16 cellular contexts compared by ENCODE assay signal in genomic region chr5:111277061-111277460, GRCh38. TPM values are rescaled to one million over a fixed set of nuclear protein-coding genes. Genes with fewer than 3 reads are reported as not detected.
A peak's percentile ranks its signal among the peaks of the same experiment; 100 is the strongest.
DNase-seq lines count a peak whose midpoint lies in the region; ATAC-seq and TF ChIP-seq lines count a peak whose summit lies in the region.
"Had no signal": no experiment of that assay in that cellular context is flagged by ENCODE, and none has a peak within 500 bp of the region (broad histone marks: within the 10 kb centered on the region; RNA-seq: fewer than 3 reads in every experiment).

No MANE protein-coding gene starts in this region.

- H3K4me3 ChIP-seq in CD8-positive, alpha-beta T cell (ENCODE audit: low read depth, low read length) = no peak overlapping the region
- H3K4me3 ChIP-seq in fibroblast of the aortic adventitia (ENCODE audit: low read depth, low read length) (no peak overlapping the region), foreskin fibroblast (ENCODE audit: low read depth in 1 of 2, low read length in 2 of 2) (no peak overlapping the region)
- H3K4me3 ChIP-seq: GM23338 had no signal

- CTCF ChIA-PET in CD4-positive, alpha-beta T cell (lab: Charles Lee) = interaction anchor here (1.3 to 7.9 kb wide), 4 partner anchors 22 to 120 kb away, joined by 3 to 61 read pairs (median 42); partner anchors contain the start of gene CAMK4
- CTCF ChIA-PET in CD8-positive, alpha-beta T cell (lab: Charles Lee) = interaction anchor here (1.2 to 7.4 kb wide), 5 partner anchors 40 to 117 kb away, joined by 3 to 203 read pairs (median 5); no protein-coding TSS in a partner anchor

- intact Hi-C loops in CD4-positive, alpha-beta T cell (cut with DNase I, micrococcal nuclease) = no loop called here
- intact Hi-C loops in CD8-positive, alpha-beta T cell (cut with DNase I, micrococcal nuclease) = loop anchor here in 1 of 2 experiments (5.0 kb wide), 1 partner anchor 520 kb away; no protein-coding TSS in a partner anchor
- intact Hi-C loops in natural killer cell (cut with micrococcal nuclease) = loop anchor here (10.0 kb wide), 1 partner anchor 122 kb away; no protein-coding TSS in a partner anchor

- H3K27me3 Mint-ChIP-seq in CD4-positive, alpha-beta T cell = no peaks in the 10 kb centered on the region
- no peaks in the 10 kb centered on the region for H3K27me3 Mint-ChIP-seq in CD8-positive, alpha-beta T cell (ENCODE audit: low read depth)
- H3K27me3 Mint-ChIP-seq in activated naive CD8-positive, alpha-beta T cell = no peaks in the 10 kb centered on the region
- H3K27me3 Mint-ChIP-seq in natural killer cell (ENCODE audit: low read depth in 2 of 2) = peaks cover 2 to 27% of the 10 kb centered on the region in 2 donors

- no peak for DNase-seq in CD4-positive, alpha-beta T cell
- DNase-seq in CD8-positive, alpha-beta T cell = no peak
- peak; percentile 8 for DNase-seq in fibroblast of the aortic adventitia (ENCODE audit: low read depth)
- DNase-seq in foreskin fibroblast = no peak
- no peak for DNase-seq in natural killer cell
- DNase-seq in AG08396 (ENCODE audit: low spot score) = no peak
- DNase-seq: BE2C, GF-D8, NCI-H1105 treated with DMSO at 0.1 percent for 48 hours, NCI-H1694 treated with DMSO at 0.1 percent for 48 hours, NCI-H2107, NCI-H2227 treated with DMSO at 0.1 percent for 48 hours, NCI-H524 had no signal

- H3K27me3 ChIP-seq in CD4-positive, alpha-beta T cell (ENCODE audit: control insufficient read depth, insufficient read depth, low read length) = no peaks in the 10 kb centered on the region
- H3K27me3 ChIP-seq in CD8-positive, alpha-beta T cell (ENCODE audit: insufficient read depth, low read length) = no peaks in the 10 kb centered on the region
- H3K27me3 ChIP-seq: BE2C had no signal

- peak overlapping the region; percentile 71 for H3K27ac Mint-ChIP-seq in CD4-positive, alpha-beta T cell
- peak overlapping the region; percentile 80 for H3K27ac Mint-ChIP-seq in CD8-positive, alpha-beta T cell
- peak overlapping the region; percentile 94 for H3K27ac Mint-ChIP-seq in activated naive CD8-positive, alpha-beta T cell
- H3K27ac Mint-ChIP-seq in natural killer cell = no peak overlapping the region
- H3K27ac Mint-ChIP-seq: GM23338 had no signal

- ATAC-seq in CD4-positive, alpha-beta T cell (ENCODE audit: poor library complexity) = no peak
- no peak for ATAC-seq in CD8-positive, alpha-beta T cell
- no peak for ATAC-seq in natural killer cell
- ATAC-seq: GM23338, Panc1 had no signal

- no peaks in the 10 kb centered on the region for H3K9me3 ChIP-seq in CD4-positive, alpha-beta T cell (ENCODE audit: control insufficient read depth, low read length)
- no peaks in the 10 kb centered on the region for H3K9me3 ChIP-seq in CD8-positive, alpha-beta T cell (ENCODE audit: low read length)
- H3K9me3 ChIP-seq: BE2C had no signal

- no peaks in the 10 kb centered on the region for H3K36me3 ChIP-seq in CD8-positive, alpha-beta T cell (ENCODE audit: insufficient read depth, low read length)
- H3K36me3 ChIP-seq: BE2C had no signal

- POLR2A ChIA-PET in CD4-positive, alpha-beta T cell (lab: Charles Lee) = interaction anchor here (3.2 to 5.1 kb wide), 3 partner anchors 40 to 53 kb away, joined by 11 to 42 read pairs (median 29); partner anchors contain the start of gene CAMK4
- POLR2A ChIA-PET in CD8-positive, alpha-beta T cell (lab: Charles Lee) = interaction anchor here (0.8 to 3.9 kb wide), 2 partner anchors 52 to 106 kb away, joined by 3 to 23 read pairs; partner anchors contain the start of gene CAMK4

- H3K9me3 Mint-ChIP-seq in CD4-positive, alpha-beta T cell = no peaks in the 10 kb centered on the region
- no peaks in the 10 kb centered on the region for H3K9me3 Mint-ChIP-seq in CD8-positive, alpha-beta T cell
- no peaks in the 10 kb centered on the region for H3K9me3 Mint-ChIP-seq in activated naive CD8-positive, alpha-beta T cell (ENCODE audit: low read depth)
- H3K9me3 Mint-ChIP-seq in natural killer cell = no peaks in the 10 kb centered on the region
- H3K9me3 Mint-ChIP-seq: GM23338 had no signal

- peaks cover under 1% of the 10 kb centered on the region for H3K36me3 Mint-ChIP-seq in CD4-positive, alpha-beta T cell (ENCODE audit: low read depth)
- H3K36me3 Mint-ChIP-seq in CD8-positive, alpha-beta T cell = peaks cover 4% of the 10 kb centered on the region
- H3K36me3 Mint-ChIP-seq in activated naive CD8-positive, alpha-beta T cell = no peaks in the 10 kb centered on the region
- no peaks in the 10 kb centered on the region for H3K36me3 Mint-ChIP-seq in natural killer cell

- no peak overlapping the region for H3K4me3 Mint-ChIP-seq in CD4-positive, alpha-beta T cell
- no peak overlapping the region for H3K4me3 Mint-ChIP-seq in CD8-positive, alpha-beta T cell
- H3K4me3 Mint-ChIP-seq in activated naive CD8-positive, alpha-beta T cell = no peak overlapping the region
- H3K4me3 Mint-ChIP-seq in natural killer cell = no peak overlapping the region
- H3K4me3 Mint-ChIP-seq: GM23338 had no signal

- H3K27ac ChIP-seq in CD4-positive, alpha-beta T cell (ENCODE audit: low read depth, low read length) = peak overlapping the region; percentile 13
- no peak overlapping the region for H3K27ac ChIP-seq in CD8-positive, alpha-beta T cell (ENCODE audit: low read depth, low read length)

- peaks cover 32% of the 10 kb centered on the region for H3K4me1 ChIP-seq in CD8-positive, alpha-beta T cell (ENCODE audit: insufficient read depth, low read length)

- peaks cover 81% of the 10 kb centered on the region for H3K4me1 Mint-ChIP-seq in CD4-positive, alpha-beta T cell (ENCODE audit: low read depth)
- H3K4me1 Mint-ChIP-seq in CD8-positive, alpha-beta T cell (ENCODE audit: low read depth) = peaks cover 72% of the 10 kb centered on the region
- H3K4me1 Mint-ChIP-seq in activated naive CD8-positive, alpha-beta T cell (ENCODE audit: low read depth) = peaks cover 80% of the 10 kb centered on the region
- H3K4me1 Mint-ChIP-seq in natural killer cell = no peaks in the 10 kb centered on the region

- no peak for TF ChIP-seq CTCF in CD4-positive, alpha-beta T cell (IDR thresholded peaks at IDR 0.05)
- TF ChIP-seq CTCF in CD8-positive, alpha-beta T cell (IDR thresholded peaks at IDR 0.05) = no peak
- TF ChIP-seq CTCF in fibroblast of the aortic adventitia (IDR thresholded peaks at IDR 0.05; ENCODE audit: insufficient read depth, low read length) = no peak
- no peak for TF ChIP-seq CTCF in foreskin fibroblast (IDR thresholded peaks at IDR 0.05; ENCODE audit: low read depth, low read length)
- TF ChIP-seq CTCF in natural killer cell (IDR thresholded peaks at IDR 0.05) = no peak

RNA-seq across cellular contexts. Expression of gene CAMK4, which starts 52.9 kb away (rescaled TPM):
- total RNA-seq in CD4-positive, alpha-beta T cell = 100 to 1,000 TPM; 202 to 225 TPM
- 100 to 1,000 TPM; 165 to 168 TPM for total RNA-seq in CD8-positive, alpha-beta T cell
- 2.9 and 5.4 TPM in 2 replicates for total RNA-seq in fibroblast of the aortic adventitia (ENCODE audit: low replicate concordance)
- 1 to 10 TPM in 2 of 3 donors, under 1 TPM in 1; 0.80 to 7.9 (median 7.2) TPM for total RNA-seq in natural killer cell

Comparison
In these comparisons a context has a peak if more than half of its experiments do, and no peak if none do; other contexts are left out.
1. H3K27ac Mint-ChIP-seq: peak in CD4-positive, alpha-beta T cell (single experiment), CD8-positive, alpha-beta T cell (single experiment) and activated naive CD8-positive, alpha-beta T cell (single experiment); none in natural killer cell (0 of 2).
2. RNA of gene CAMK4, which starts 52.9 kb away (total RNA-seq): 202 to 225 TPM in CD4-positive, alpha-beta T cell and 165 to 168 TPM in CD8-positive, alpha-beta T cell; 0.80 to 7.9 TPM in natural killer cell and 2.9 to 5.4 TPM in fibroblast of the aortic adventitia; every median in the first group is over 10 times any median in the second.